9 cellular contexts compared by ENCODE assay signal in genomic region chr2:219572237-219573001, GRCh38. TPM values are rescaled to one million over a fixed set of nuclear protein-coding genes. Genes with fewer than 3 reads are reported as not detected.
A peak's percentile ranks its signal among the peaks of the same experiment; 100 is the strongest.
DNase-seq lines count a peak whose midpoint lies in the region; ATAC-seq and TF ChIP-seq lines count a peak whose summit lies in the region.
"Had no signal": no experiment of that assay in that cellular context is flagged by ENCODE, and none has a peak within 500 bp of the region (broad histone marks: within the 10 kb centered on the region; RNA-seq: fewer than 3 reads in every experiment).

Gene INHA (plus strand): TSS chr2:219572310. CDS start chr2:219572375, 65 bp downstream.

- H3K27ac ChIP-seq in HL-60 (replicated peaks): no peak within 1 kb of the TSS
- no peak within 1 kb of the TSS for H3K27ac ChIP-seq in mammary epithelial cell (ENCODE audit: insufficient read depth, low read depth, low read length)
- H3K27ac ChIP-seq in subcutaneous abdominal adipose tissue (ENCODE audit: low read depth, low read length): no peak within 1 kb of the TSS
- no peak within 1 kb of the TSS for H3K27ac ChIP-seq in caudate nucleus (ENCODE audit: low read depth, low read length)

- CTCF ChIA-PET in mammary epithelial cell (lab: Charles Lee; ENCODE audit: low non-redundant PET): no interaction called here

- H3K4me2 ChIP-seq in mammary epithelial cell (ENCODE audit: insufficient read depth, low read depth, low read length): peak within 1 kb of the TSS; percentile 94

- TF ChIP-seq POLR2A in lower leg skin (IDR thresholded peaks at IDR 0.05): no peak

- H3K9ac ChIP-seq in mammary epithelial cell (ENCODE audit: insufficient read depth, low read length) (no peak within 1 kb of the TSS), subcutaneous abdominal adipose tissue (ENCODE audit: low read length in 5 of 5) (peak within 1 kb of the TSS in 4 of 5 donors; percentile 21 to 62 (median 44))

- peaks cover 9% of the 10 kb centered on the region for H3K27me3 ChIP-seq in HL-60 (ENCODE audit: insufficient read depth, poor library complexity, severe bottlenecking)
- H3K27me3 ChIP-seq in mammary epithelial cell (ENCODE audit: insufficient read depth, low read length): no peaks in the 10 kb centered on the region
- peaks cover 2 to 24% (median 22%) of the 10 kb centered on the region in 5 donors for H3K27me3 ChIP-seq in subcutaneous abdominal adipose tissue (ENCODE audit: control insufficient read depth in 5 of 5, insufficient read depth in 4 of 5, low read length in 5 of 5)

- H3K4me3 ChIP-seq in HL-60 (replicated peaks; ENCODE audit: insufficient read depth, low read length) (peak within 1 kb of the TSS; percentile 37), mammary epithelial cell (replicated peaks in 1 of 3; ENCODE audit: insufficient read depth in 1 of 3, low read depth in 2 of 3, low read length in 3 of 3) (peak within 1 kb of the TSS; percentile 43 to 79 (median 76)), lower leg skin (ENCODE audit: low read depth, poor library complexity, severe bottlenecking) (peak within 1 kb of the TSS; percentile 59), subcutaneous abdominal adipose tissue (ENCODE audit: low read depth in 1 of 5, low read length in 5 of 5) (peak within 1 kb of the TSS in 4 of 5 donors; percentile 50 to 79 (median 60))

- intact Hi-C loops in mammary epithelial cell (cut with micrococcal nuclease) (loop anchor here (10.0 kb wide), 1 partner anchor 112 kb away; no protein-coding TSS in a partner anchor), lower leg skin (cut with DNase I; ENCODE audit: low total_unique reads) (no loop called here)

- no peaks in the 10 kb centered on the region for H4K20me1 ChIP-seq in mammary epithelial cell (ENCODE audit: insufficient read depth, low read length)

- DNase-seq in HL-60 (ENCODE audit: low read depth in 1 of 2, low spot score in 1 of 2) (no peak), mammary epithelial cell (no peak), lower leg skin (ENCODE audit: low spot score in 2 of 2) (no peak), caudate nucleus (lab: John Stamatoyannopoulos, UW) (no peak), nucleus accumbens (lab: John Stamatoyannopoulos, UW) (no peak), H4 (ENCODE audit: low spot score) (no peak)
- DNase-seq: activated T-cell treated with anti-CD3 and anti-CD28 coated beads for 4 hours had no signal

- WGBS in mammary epithelial cell (ENCODE audit: low coverage, missing lambda C conversion rate): 71% methylated on average over 8 of the region's 13 CpGs
- 73 to 76% methylated on average over 11 to 13 of the region's 13 CpGs for WGBS in lower leg skin, 2 donors

- dilution Hi-C loops in mammary epithelial cell (cut with HindIII; ENCODE audit: low sequenced_read_pairs): no loop called here

- TF ChIP-seq CTCF in HL-60 (IDR thresholded peaks at IDR 0.05; ENCODE audit: insufficient read depth, low read length): no peak
- TF ChIP-seq CTCF in mammary epithelial cell (conservative IDR thresholded peaks at IDR 0.05 in 1 of 2, IDR thresholded peaks at IDR 0.05 in 1 of 2; ENCODE audit: extremely low read depth in 1 of 2, insufficient read depth in 1 of 2, low read depth in 1 of 2, low read length in 2 of 2): no peak
- no peak for TF ChIP-seq CTCF in lower leg skin (IDR thresholded peaks at IDR 0.05)

- peaks cover 10% of the 10 kb centered on the region for H3K79me2 ChIP-seq in mammary epithelial cell (ENCODE audit: insufficient read depth, low read length)

- no peak for ATAC-seq in GM18907 (IDR thresholded peaks at IDR 0.05; ENCODE audit: unreplicated experiment)

- H3K9me3 ChIP-seq in mammary epithelial cell (replicated peaks; ENCODE audit: insufficient read depth, low read length) (no peaks in the 10 kb centered on the region), subcutaneous abdominal adipose tissue (ENCODE audit: control insufficient read depth in 5 of 5, low read length in 5 of 5) (no peaks in the 10 kb centered on the region)

- peak within 1 kb of the TSS; percentile 75 for H2AFZ ChIP-seq in mammary epithelial cell (ENCODE audit: low read depth, low read length)

- H3K4me1 ChIP-seq in mammary epithelial cell (ENCODE audit: insufficient read depth, low read length): peaks cover 20% of the 10 kb centered on the region
- peaks cover 0 to 16% (median 11%) of the 10 kb centered on the region in 5 donors for H3K4me1 ChIP-seq in subcutaneous abdominal adipose tissue (ENCODE audit: control insufficient read depth in 5 of 5, insufficient read depth in 5 of 5, low read length in 5 of 5)

- in situ Hi-C loops in mammary epithelial cell (cut with MboI; ENCODE audit: low sequenced_read_pairs in 2 of 2): no loop called here

- BruUV-seq in mammary epithelial cell (replicated peaks; lab: Mats Ljungman, UMichigan): no TSS peak

- H3K36me3 ChIP-seq in mammary epithelial cell (ENCODE audit: insufficient read depth, low read length) (no peaks in the 10 kb centered on the region), subcutaneous abdominal adipose tissue (ENCODE audit: control insufficient read depth in 5 of 5, insufficient read depth in 5 of 5, low read length in 5 of 5) (peaks cover 0 to 4% (median 0%) of the 10 kb centered on the region in 5 donors)

RNA-seq across cellular contexts. Expression of gene INHA, which starts in this region (rescaled TPM):
- total RNA-seq in mammary epithelial cell (1 to 10 TPM in 1 of 2 donors, under 1 TPM in 1; 0.50 to 2.0 TPM), lower leg skin (1 to 10 TPM in 1 of 4 donors, under 1 TPM in 2, not detected in 1; 0.58 to 1.4 (median 0.84) TPM)
- polyA plus RNA-seq in mammary epithelial cell: 0.53 TPM
- polyA minus RNA-seq in mammary epithelial cell: not detected
- total RNA-seq in H4 (2014; rRNA removed; shearing (Covaris generic)): 0.35 TPM in 1 of 2 replicates, not detected in the other
